In the genomic region with DNA sequence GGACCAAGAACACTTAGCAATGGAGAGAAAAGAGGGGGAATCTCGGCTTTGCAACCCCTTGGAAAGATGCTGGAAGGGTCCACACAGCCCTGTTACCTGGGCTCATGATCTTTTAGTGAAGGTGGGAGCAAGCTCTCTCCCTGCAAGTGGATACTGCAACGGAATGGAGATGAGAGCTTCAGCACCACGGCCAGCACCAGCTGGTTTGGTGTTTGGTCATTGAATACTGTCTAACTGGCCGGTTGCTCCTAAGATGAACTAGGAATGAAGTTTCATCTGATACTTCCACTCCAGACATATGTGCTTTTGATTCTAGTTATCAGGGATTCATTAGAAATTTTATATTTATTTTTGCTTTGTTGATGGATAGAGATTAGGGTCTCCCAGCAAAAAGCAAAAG, we compare ENCODE assay signal across 10 cellular contexts. TPM values are rescaled to one million over a fixed set of nuclear protein-coding genes. Genes with fewer than 3 reads are reported as not detected.
DNase-seq lines count a peak whose midpoint lies in the region; ATAC-seq and TF ChIP-seq lines count a peak whose summit lies in the region.
"Had no signal": no experiment of that assay in that cellular context is flagged by ENCODE, and none has a peak within 500 bp of the region (broad histone marks: within the 10 kb centered on the region; RNA-seq: fewer than 3 reads in every experiment).

No MANE protein-coding gene starts in this region.

- H3K9me2 ChIP-seq in neural cell (ENCODE audit: insufficient read depth, low read length), result no peaks in the 10 kb centered on the region

- H2AFZ ChIP-seq in neural cell (ENCODE audit: low read depth, low read length), result no peak overlapping the region

- no peaks in the 10 kb centered on the region for H3K79me2 ChIP-seq in neural cell (replicated peaks; ENCODE audit: insufficient read depth, low read length)

- H3K27ac Mint-ChIP-seq in endothelial cell (ENCODE audit: unreplicated experiment), result no peak overlapping the region
- H3K27ac Mint-ChIP-seq: naive thymus-derived CD8-positive, alpha-beta T cell had no signal

- no peak overlapping the region for H3K4me2 ChIP-seq in neural cell (ENCODE audit: low read length)

- no peaks in the 10 kb centered on the region for H4K20me1 ChIP-seq in neural cell (ENCODE audit: insufficient read depth)

- TF ChIP-seq EP300 in neural cell (conservative IDR thresholded peaks at IDR 0.05; ENCODE audit: poor library complexity, severe bottlenecking), result no peak

- H3K9me3 ChIP-seq in HAP-1 (no peaks in the 10 kb centered on the region), NT2/D1 (ENCODE audit: insufficient read depth, low read length) (no peaks in the 10 kb centered on the region), neural cell (ENCODE audit: low read length) (no peaks in the 10 kb centered on the region)

- no peak overlapping the region for H3K4me3 Mint-ChIP-seq in endothelial cell (ENCODE audit: unreplicated experiment)
- H3K4me3 Mint-ChIP-seq: naive thymus-derived CD8-positive, alpha-beta T cell had no signal

- H3K27me3 Mint-ChIP-seq in endothelial cell (ENCODE audit: unreplicated experiment), result peaks cover 3% of the 10 kb centered on the region

- H3F3A ChIP-seq in neural cell (ENCODE audit: insufficient read depth, low read length, poor library complexity, severe bottlenecking), result no peaks in the 10 kb centered on the region

- ATAC-seq in HG03108 (IDR thresholded peaks at IDR 0.05; ENCODE audit: unreplicated experiment), result no peak
- no peak for ATAC-seq in GM19328 (IDR thresholded peaks at IDR 0.05; ENCODE audit: unreplicated experiment)
- ATAC-seq in HG03097 (IDR thresholded peaks at IDR 0.05; ENCODE audit: low FRiP score, unreplicated experiment), result no peak
- ATAC-seq: activated CD4-positive, CD25-positive, alpha-beta regulatory T cell treated with anti-CD3 and anti-CD28 coated beads, Interleukin-2, amount 50 U/mL, for 24 hours; naive thymus-derived CD8-positive, alpha-beta T cell had no signal

- TF ChIP-seq RAD21 in neural cell (conservative IDR thresholded peaks at IDR 0.05), result no peak

- no peaks in the 10 kb centered on the region for H3K9me3 Mint-ChIP-seq in endothelial cell (ENCODE audit: unreplicated experiment)
- H3K9me3 Mint-ChIP-seq: naive thymus-derived CD8-positive, alpha-beta T cell had no signal

- H3K4me1 Mint-ChIP-seq in endothelial cell (ENCODE audit: unreplicated experiment), result no peaks in the 10 kb centered on the region

- H3K36me3 Mint-ChIP-seq in endothelial cell (ENCODE audit: low read depth, unreplicated experiment), result no peaks in the 10 kb centered on the region
- H3K36me3 Mint-ChIP-seq: naive thymus-derived CD8-positive, alpha-beta T cell had no signal

- in situ Hi-C loops in HAP-1 (cut with MboI; ENCODE audit: low sequenced_read_pairs), result loop anchor here (5.0 kb wide), 1 partner anchor 271 kb away; no protein-coding TSS in a partner anchor

- peak; percentile 34 to 70 for DNase-seq in HAP-1 (ENCODE audit: low spot score in 2 of 2)
- DNase-seq in NT2/D1 (ENCODE audit: low read depth, low spot score), result peak; percentile 46
- peak; percentile 64 for DNase-seq in endothelial cell (ENCODE audit: low spot score)
- DNase-seq: NCI-H187 treated with DMSO at 0.1 percent for 48 hours had no signal

- H3K36me3 ChIP-seq in HAP-1 (replicated peaks) (no peaks in the 10 kb centered on the region), NT2/D1 (ENCODE audit: insufficient read depth, insufficient read length, low read length) (no peaks in the 10 kb centered on the region), neural cell (ENCODE audit: insufficient read depth, low read length) (no peaks in the 10 kb centered on the region)

- no peak for TF ChIP-seq CTCF in endothelial cell (IDR thresholded peaks at IDR 0.05; ENCODE audit: unreplicated experiment)
- TF ChIP-seq CTCF in neural cell (IDR thresholded peaks at IDR 0.05; ENCODE audit: poor library complexity, severe bottlenecking), result no peak

- H3K9ac ChIP-seq in NT2/D1 (ENCODE audit: insufficient read length, low read depth) (no peak overlapping the region), neural cell (ENCODE audit: low read length) (no peak overlapping the region)

- H3K27ac ChIP-seq in neural cell (ENCODE audit: low read length), result no peak overlapping the region

- H3K27me3 ChIP-seq in HAP-1 (ENCODE audit: low read depth) (peaks cover under 1% of the 10 kb centered on the region; the same call in 1 of the 2 replicates), NT2/D1 (ENCODE audit: insufficient read depth, insufficient read length) (no peaks in the 10 kb centered on the region), neural cell (ENCODE audit: insufficient read depth, low read depth, low read length) (no peaks in the 10 kb centered on the region)

- peaks cover 8% of the 10 kb centered on the region for H3K4me1 ChIP-seq in HAP-1
- H3K4me1 ChIP-seq in NT2/D1 (ENCODE audit: insufficient read depth, insufficient read length), result no peaks in the 10 kb centered on the region

- H3K4me3 ChIP-seq in HAP-1 (no peak overlapping the region), NT2/D1 (ENCODE audit: insufficient read length, low read depth) (no peak overlapping the region), neural cell (ENCODE audit: low read length) (no peak overlapping the region)

TF ChIP-seq in neural cell, 6 proteins besides CTCF, POLR2A, EP300 and RAD21:
- no peak for TF ChIP-seq POLR2AphosphoS5 (IDR thresholded peaks at IDR 0.05)
- TF ChIP-seq, protein P1, sequence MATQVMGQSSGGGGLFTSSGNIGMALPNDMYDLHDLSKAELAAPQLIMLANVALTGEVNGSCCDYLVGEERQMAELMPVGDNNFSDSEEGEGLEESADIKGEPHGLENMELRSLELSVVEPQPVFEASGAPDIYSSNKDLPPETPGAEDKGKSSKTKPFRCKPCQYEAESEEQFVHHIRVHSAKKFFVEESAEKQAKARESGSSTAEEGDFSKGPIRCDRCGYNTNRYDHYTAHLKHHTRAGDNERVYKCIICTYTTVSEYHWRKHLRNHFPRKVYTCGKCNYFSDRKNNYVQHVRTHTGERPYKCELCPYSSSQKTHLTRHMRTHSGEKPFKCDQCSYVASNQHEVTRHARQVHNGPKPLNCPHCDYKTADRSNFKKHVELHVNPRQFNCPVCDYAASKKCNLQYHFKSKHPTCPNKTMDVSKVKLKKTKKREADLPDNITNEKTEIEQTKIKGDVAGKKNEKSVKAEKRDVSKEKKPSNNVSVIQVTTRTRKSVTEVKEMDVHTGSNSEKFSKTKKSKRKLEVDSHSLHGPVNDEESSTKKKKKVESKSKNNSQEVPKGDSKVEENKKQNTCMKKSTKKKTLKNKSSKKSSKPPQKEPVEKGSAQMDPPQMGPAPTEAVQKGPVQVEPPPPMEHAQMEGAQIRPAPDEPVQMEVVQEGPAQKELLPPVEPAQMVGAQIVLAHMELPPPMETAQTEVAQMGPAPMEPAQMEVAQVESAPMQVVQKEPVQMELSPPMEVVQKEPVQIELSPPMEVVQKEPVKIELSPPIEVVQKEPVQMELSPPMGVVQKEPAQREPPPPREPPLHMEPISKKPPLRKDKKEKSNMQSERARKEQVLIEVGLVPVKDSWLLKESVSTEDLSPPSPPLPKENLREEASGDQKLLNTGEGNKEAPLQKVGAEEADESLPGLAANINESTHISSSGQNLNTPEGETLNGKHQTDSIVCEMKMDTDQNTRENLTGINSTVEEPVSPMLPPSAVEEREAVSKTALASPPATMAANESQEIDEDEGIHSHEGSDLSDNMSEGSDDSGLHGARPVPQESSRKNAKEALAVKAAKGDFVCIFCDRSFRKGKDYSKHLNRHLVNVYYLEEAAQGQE (IDR thresholded peaks at IDR 0.05; ENCODE audit: borderline replicate concordance), result peak; percentile 33

RNA-seq across cellular contexts. Expression of a gene that starts 16.3 kb away (rescaled TPM):
- total RNA-seq in endothelial cell (ENCODE audit: unreplicated experiment), result not detected
- polyA plus RNA-seq in neural cell, result 0.36 TPM in 1 of 2 replicates, not detected in the other
- polyA minus RNA-seq in neural cell, result not detected in 2 replicates
- total RNA-seq: naive thymus-derived CD8-positive, alpha-beta T cell had no signal
- polyA plus RNA-seq: naive thymus-derived CD8-positive, alpha-beta T cell had no signal
